13 cellular contexts compared by ENCODE assay signal in the genomic region with DNA sequence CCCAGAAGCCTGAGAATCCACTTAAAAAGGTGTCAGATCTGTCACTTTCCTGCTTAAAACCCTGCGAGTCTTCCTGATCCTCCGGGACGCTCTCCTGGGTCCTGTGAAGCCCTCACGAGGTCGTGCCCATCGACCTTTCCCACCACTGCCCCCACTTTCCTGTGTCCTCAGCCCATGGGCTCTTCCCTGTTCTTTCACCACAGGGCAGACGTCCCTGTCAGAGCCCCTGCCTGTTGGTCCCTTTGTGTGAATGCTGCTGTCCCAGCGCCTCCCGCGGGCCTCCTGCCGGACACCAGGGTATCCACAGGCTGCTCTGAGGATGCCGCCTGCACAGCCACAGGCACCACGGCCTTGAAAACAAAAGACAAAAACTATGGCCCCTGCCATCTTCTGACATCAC.
"Had no signal": no experiment of that assay in that cellular context is flagged by ENCODE, and none has a peak within 500 bp of the region (broad histone marks: within the 10 kb centered on the region; RNA-seq: fewer than 3 reads in every experiment).

No MANE protein-coding gene starts in this region.

- FAIRE-seq: keratinocyte had no signal

- H3K36me3 Mint-ChIP-seq: natural killer cell treated with Interleukin-12 subunit alpha and Interleukin-12 subunit beta and Interleukin-15 and Interleukin-18, amount 100 ng/mL, for 72 hours had no signal

- H3K27me3 ChIP-seq: adrenal gland had no signal

- H3K9me3 ChIP-seq: adrenal gland, left ventricle myocardium inferior, thoracic aorta had no signal

- H3K27ac ChIP-seq: adrenal gland, dorsolateral prefrontal cortex, left ventricle myocardium inferior, thoracic aorta had no signal

- H3K9me3 Mint-ChIP-seq: activated CD8-positive, alpha-beta T cell treated with anti-CD3 and anti-CD28 coated beads for 36 hours; activated T-cell treated with anti-CD3 and anti-CD28 coated beads, Interleukin-2, amount 50 U/mL, for 4 hours; natural killer cell treated with Interleukin-12 subunit alpha and Interleukin-12 subunit beta and Interleukin-15 and Interleukin-18, amount 100 ng/mL, for 72 hours had no signal

- H3K4me3 ChIP-seq: adrenal gland, dorsolateral prefrontal cortex, left ventricle myocardium inferior, thoracic aorta had no signal

- H3K4me1 ChIP-seq: adrenal gland, left ventricle myocardium inferior had no signal

- ATAC-seq: activated CD8-positive, alpha-beta T cell treated with anti-CD3 and anti-CD28 coated beads for 36 hours; activated T-cell treated with anti-CD3 and anti-CD28 coated beads, Interleukin-2, amount 50 U/mL, for 4 hours had no signal

- H3K27ac Mint-ChIP-seq: activated CD8-positive, alpha-beta T cell treated with anti-CD3 and anti-CD28 coated beads for 36 hours; natural killer cell treated with Interleukin-12 subunit alpha and Interleukin-12 subunit beta and Interleukin-15 and Interleukin-18, amount 100 ng/mL, for 72 hours had no signal

- DNase-seq: activated CD4-positive, alpha-beta T cell treated with anti-CD3 and anti-CD28 coated beads for 1 hour; activated CD8-positive, alpha-beta T cell treated with anti-CD3 and anti-CD28 coated beads for 36 hours; activated effector memory CD4-positive, alpha-beta T cell treated with Interleukin-2 at 50 U/mL for 16 hours; activated naive CD4-positive, alpha-beta T cell treated with anti-CD3 and anti-CD28 coated beads, Interleukin-2, amount 50 U/mL, for 16 hours; activated T-cell treated with anti-CD3 and anti-CD28 coated beads, Interleukin-2, amount 50 U/mL, for 4 hours; adrenal gland; dorsolateral prefrontal cortex; erythroblast; left ventricle myocardium inferior; stimulated activated CD4-positive, alpha-beta T cell treated with anti-CD3 and anti-CD28 coated beads, Interleukin-2, amount 100 ng/mL, for 24 hours had no signal

- H3K36me3 ChIP-seq: adrenal gland, left ventricle myocardium inferior, thoracic aorta had no signal
